7 cellular contexts compared by ENCODE assay signal in genomic region chr2:107916696-107917370, GRCh38.
DNase-seq lines count a peak whose midpoint lies in the region; ATAC-seq, FAIRE-seq and TF ChIP-seq lines count a peak whose summit lies in the region.
"Not testable (repeated sequence)": the region's sequence is repeated elsewhere in the genome, so short reads cannot be mapped to it uniquely, and the experiment has no call there.

No MANE protein-coding gene starts in this region.

- not testable (repeated sequence) for H3K56ac ChIP-seq in H1 (replicated peaks; ENCODE audit: insufficient read length, low read depth, low read length)

- not testable (repeated sequence) for H2BK15ac ChIP-seq in H1 (ENCODE audit: low read length)

- not testable (repeated sequence) for TF ChIP-seq POLR2A in H1 (IDR thresholded peaks at IDR 0.05; ENCODE audit: control extremely low read depth in 1 of 2, low read depth in 2 of 2, low read length in 2 of 2)

- not testable (repeated sequence) for H3K14ac ChIP-seq in H1 (ENCODE audit: insufficient read length)

- not testable (repeated sequence) for H3K36me3 ChIP-seq in H1 (ENCODE audit: control insufficient read depth in 2 of 4, insufficient read depth in 4 of 4, low read length in 3 of 4)

- H3K23ac ChIP-seq in H1 (ENCODE audit: insufficient read length): not testable (repeated sequence)

- not testable (repeated sequence) for H3K9me3 ChIP-seq in H1 (ENCODE audit: insufficient read depth in 2 of 2, low read depth in 1 of 2, low read length in 1 of 2)

- POLR2A ChIA-PET in H1 (lab: Charles Lee; ENCODE audit: partially characterized antibody): not testable (repeated sequence)

- not testable (repeated sequence) for TF ChIP-seq CTCF in H1 (IDR thresholded peaks at IDR 0.05; ENCODE audit: control extremely low read depth in 1 of 3, insufficient read depth in 1 of 3, low read depth in 1 of 3, low read length in 3 of 3)

- not testable (repeated sequence) for H3K4me3 ChIP-seq in H1 (ENCODE audit: extremely low read depth in 1 of 4, insufficient read depth in 2 of 4, low read depth in 3 of 4, low read length in 4 of 4)

- WGBS in H1 (ENCODE audit: extremely low coverage in 1 of 2, insufficient coverage in 1 of 2, insufficient read length in 1 of 2, insufficient replicate concordance in 2 of 2, low coverage in 1 of 2, low lambda C conversion rate in 2 of 2, missing lambda C conversion rate in 1 of 2), 2 experiments: 88% methylated on average over 1 of the region's 1 CpG; no CpG with 5 or more reads in 1 of the 2 experiments

- not testable (repeated sequence) for H2BK120ac ChIP-seq in H1 (replicated peaks; ENCODE audit: low read depth, low read length)

- not testable (repeated sequence) for H4K8ac ChIP-seq in H1 (ENCODE audit: extremely low read depth, insufficient read depth, low read length)

- H4K20me1 ChIP-seq in H1 (replicated peaks in 1 of 2; ENCODE audit: control insufficient read depth in 1 of 2, insufficient read depth in 2 of 2, low read length in 2 of 2): not testable (repeated sequence)

- H2BK5ac ChIP-seq in H1 (ENCODE audit: low read depth, low read length): not testable (repeated sequence)

- not testable (repeated sequence) for H2BK12ac ChIP-seq in H1 (ENCODE audit: low read depth, low read length)

- H2AK5ac ChIP-seq in H1 (ENCODE audit: low read depth, low read length): not testable (repeated sequence)

- not testable (repeated sequence) for H4K5ac ChIP-seq in H1 (ENCODE audit: insufficient read length, low read depth, low read length)

- TF ChIP-seq EP300 in H1 (IDR thresholded peaks at IDR 0.05; ENCODE audit: borderline replicate concordance in 1 of 2, low read depth in 2 of 2, low read length in 2 of 2): not testable (repeated sequence)

- CTCF ChIA-PET in H1 (lab: Charles Lee; ENCODE audit: partially characterized antibody): not testable (repeated sequence)

- DNase-seq in H1 (ENCODE audit: low read depth in 1 of 2, low spot score in 2 of 2): not testable (repeated sequence)

- not testable (repeated sequence) for H2BK20ac ChIP-seq in H1 (ENCODE audit: low read length)

- H3K4me2 ChIP-seq in H1 (ENCODE audit: insufficient read depth in 1 of 2, low read depth in 2 of 2, low read length in 2 of 2): not testable (repeated sequence)

- not testable (repeated sequence) for H3K23me2 ChIP-seq in H1 (ENCODE audit: low read depth, low read length)

- not testable (repeated sequence) for H2AFZ ChIP-seq in H1 (ENCODE audit: low read length)

- H3K79me2 ChIP-seq in H1 (ENCODE audit: control insufficient read depth in 1 of 2, insufficient read depth in 2 of 2, low read length in 2 of 2): not testable (repeated sequence)

- not testable (repeated sequence) for TF ChIP-seq RAD21 in H1 (IDR thresholded peaks at IDR 0.05 in 1 of 2, conservative IDR thresholded peaks at IDR 0.05 in 1 of 2; ENCODE audit: low read depth in 2 of 2, low read length in 2 of 2)

- H3K79me1 ChIP-seq in H1 (ENCODE audit: low read depth, low read length): not testable (repeated sequence)

- not testable (repeated sequence) for H3K4ac ChIP-seq in H1 (replicated peaks; ENCODE audit: insufficient read length, low read depth, low read length)

- H4K91ac ChIP-seq in H1 (replicated peaks; ENCODE audit: insufficient read length, low read length): not testable (repeated sequence)

- FAIRE-seq in H1 (lab: Jason Lieb, UNC): peak; percentile 42

- H3K4me1 ChIP-seq in H1 (replicated peaks in 1 of 4; ENCODE audit: control insufficient read depth in 3 of 4, insufficient read depth in 4 of 4, low read length in 3 of 4): not testable (repeated sequence)

- H3K27me3 ChIP-seq in H1 (replicated peaks in 1 of 4; ENCODE audit: control insufficient read depth in 3 of 4, extremely low read depth in 1 of 4, insufficient read depth in 3 of 4, low read length in 3 of 4): not testable (repeated sequence)

- H3K18ac ChIP-seq in H1 (ENCODE audit: extremely low read depth, low read length): not testable (repeated sequence)

- H3K9ac ChIP-seq in H1 (replicated peaks in 1 of 4; ENCODE audit: extremely low read depth in 1 of 4, low read depth in 3 of 4, low read length in 3 of 4): not testable (repeated sequence)

- ATAC-seq in GM18867 (IDR thresholded peaks at IDR 0.05; ENCODE audit: unreplicated experiment) (peak; percentile 96), GM19395 (IDR thresholded peaks at IDR 0.05; ENCODE audit: unreplicated experiment) (peak; percentile 82), GM21515 (IDR thresholded peaks at IDR 0.05; ENCODE audit: unreplicated experiment) (peak; percentile 85), HG02588 (IDR thresholded peaks at IDR 0.05; ENCODE audit: unreplicated experiment) (peak; percentile 50), HG03280 (IDR thresholded peaks at IDR 0.05; ENCODE audit: unreplicated experiment) (peak; percentile 72), HG03565 (IDR thresholded peaks at IDR 0.05; ENCODE audit: unreplicated experiment) (peak; percentile 72)

- not testable (repeated sequence) for H3K27ac ChIP-seq in H1 (ENCODE audit: low read depth, low read length)
